In genomic region chr15:64865126-64865997, GRCh38 we compare ENCODE assay signal across 13 cellular contexts. TPM values are rescaled to one million over a fixed set of nuclear protein-coding genes. Genes with fewer than 3 reads are reported as not detected.
DNase-seq lines count a peak whose midpoint lies in the region; ATAC-seq, FAIRE-seq and TF ChIP-seq lines count a peak whose summit lies in the region.
"Had no signal": no experiment of that assay in that cellular context is flagged by ENCODE, and none has a peak within 500 bp of the region (broad histone marks: within the 10 kb centered on the region; RNA-seq: fewer than 3 reads in every experiment).

No MANE protein-coding gene starts in this region.

- no peak overlapping the region for H3K4me3 ChIP-seq in fibroblast of lung (replicated peaks in 1 of 4; ENCODE audit: control extremely low read depth in 1 of 4, insufficient read depth in 1 of 4, low read depth in 3 of 4, low read length in 4 of 4)

- H4K20me1 ChIP-seq in fibroblast of lung (ENCODE audit: control insufficient read depth, extremely low read depth, insufficient read depth, low read length), result no peaks in the 10 kb centered on the region

- H3K9ac ChIP-seq in fibroblast of lung (ENCODE audit: insufficient read depth, low read length), result no peak overlapping the region

- peaks cover 5 to 18% (median 9%) of the 10 kb centered on the region in 3 donors for H3K4me1 Mint-ChIP-seq in IgD-negative memory B cell
- peaks cover 17% of the 10 kb centered on the region for H3K4me1 Mint-ChIP-seq in stimulated activated naive CD8-positive, alpha-beta T cell treated with anti-CD3 and anti-CD28 coated beads, Interleukin-15, amount 100 ng/mL, for 72 hours

- H3K79me2 ChIP-seq in fibroblast of lung (ENCODE audit: control insufficient read depth, insufficient read depth, low read length), result peaks cover 6% of the 10 kb centered on the region

- no peak overlapping the region for H2AFZ ChIP-seq in fibroblast of lung (ENCODE audit: low read length)

- peak overlapping the region; percentile 20 for H3K4me2 ChIP-seq in fibroblast of lung (ENCODE audit: extremely low read depth, insufficient read depth, low read length)

- DNase-seq in GM19239 (ENCODE audit: insufficient read length, low spot score), result no peak
- no peak for DNase-seq in fibroblast of lung (ENCODE audit: low read depth in 2 of 2)
- no peak for DNase-seq in stimulated activated naive CD8-positive, alpha-beta T cell treated with anti-CD3 and anti-CD28 coated beads, Interleukin-15, amount 100 ng/mL, for 72 hours
- DNase-seq in OCI-M2 (lab: John Stamatoyannopoulos, UW; ENCODE audit: unreplicated experiment), result no peak
- DNase-seq in NCI-H2081 treated with DMSO at 0.1 percent for 48 hours (lab: John Stamatoyannopoulos, UW), result no peak
- DNase-seq: MM.1S, NCI-H748 treated with DMSO at 0.1 percent for 48 hours had no signal

- H3K27me3 Mint-ChIP-seq in IgD-negative memory B cell, result no peaks in the 10 kb centered on the region
- no peaks in the 10 kb centered on the region for H3K27me3 Mint-ChIP-seq in stimulated activated naive CD8-positive, alpha-beta T cell treated with anti-CD3 and anti-CD28 coated beads, Interleukin-15, amount 100 ng/mL, for 72 hours

- no peak for TF ChIP-seq CTCF in fibroblast of lung (conservative IDR thresholded peaks at IDR 0.05 in 1 of 2, IDR thresholded peaks at IDR 0.05 in 1 of 2; ENCODE audit: low read depth in 1 of 2, low read length in 2 of 2)

- H3K27me3 ChIP-seq in fibroblast of lung (ENCODE audit: control insufficient read depth, insufficient read depth, low read length), result no peaks in the 10 kb centered on the region

- peak overlapping the region; percentile 76 for H3K27ac ChIP-seq in fibroblast of lung (ENCODE audit: insufficient read depth, low read length)

- H3K36me3 Mint-ChIP-seq in IgD-negative memory B cell, result no peaks in the 10 kb centered on the region

- H3K27ac Mint-ChIP-seq in IgD-negative memory B cell, result peak overlapping the region; percentile 58 to 76 (median 59)
- no peak overlapping the region for H3K27ac Mint-ChIP-seq in stimulated activated naive CD8-positive, alpha-beta T cell treated with anti-CD3 and anti-CD28 coated beads, Interleukin-15, amount 100 ng/mL, for 72 hours

- no peaks in the 10 kb centered on the region for H3K9me3 ChIP-seq in fibroblast of lung (ENCODE audit: control insufficient read depth, insufficient read depth, low read depth, low read length)

- peak; percentile 52 for ATAC-seq in stimulated activated naive CD8-positive, alpha-beta T cell treated with anti-CD3 and anti-CD28 coated beads, Interleukin-15, amount 100 ng/mL, for 72 hours
- ATAC-seq in GM21529 (IDR thresholded peaks at IDR 0.05; ENCODE audit: unreplicated experiment) (no peak), GM18858 (IDR thresholded peaks at IDR 0.05; ENCODE audit: unreplicated experiment) (no peak)

- peak overlapping the region in 1 of 4 donors; percentile 61 for H3K4me3 Mint-ChIP-seq in IgD-negative memory B cell
- H3K4me3 Mint-ChIP-seq in stimulated activated naive CD8-positive, alpha-beta T cell treated with anti-CD3 and anti-CD28 coated beads, Interleukin-15, amount 100 ng/mL, for 72 hours, result no peak overlapping the region

- H3K4me1 ChIP-seq in fibroblast of lung (ENCODE audit: control insufficient read depth, extremely low read depth, insufficient read depth, low read length), result peaks cover 32% of the 10 kb centered on the region

- no peaks in the 10 kb centered on the region for H3K9me3 Mint-ChIP-seq in IgD-negative memory B cell
- no peaks in the 10 kb centered on the region for H3K9me3 Mint-ChIP-seq in stimulated activated naive CD8-positive, alpha-beta T cell treated with anti-CD3 and anti-CD28 coated beads, Interleukin-15, amount 100 ng/mL, for 72 hours
- H3K9me3 Mint-ChIP-seq: neural crest cell had no signal

- FAIRE-seq in GM19239 (lab: Jason Lieb, UNC), result peak; percentile 54
- FAIRE-seq: D721Med, endothelial cell of umbilical vein had no signal

- peaks cover 42% of the 10 kb centered on the region for H3K36me3 ChIP-seq in fibroblast of lung (ENCODE audit: control insufficient read depth, insufficient read depth, low read length)

RNA-seq across cellular contexts. Expression of gene PLEKHO2, which starts 23.6 kb away (rescaled TPM):
- polyA plus RNA-seq in IgD-negative memory B cell (45.1 TPM), fibroblast of lung (39.2 and 78.6 TPM in 2 replicates)
- total RNA-seq in fibroblast of lung, result 70.1 and 163 TPM in 2 replicates
- polyA plus RNA-seq in fibroblast of lung (2012), result 50.1 and 100 TPM in 2 replicates
- 85.7 and 150 TPM in 2 replicates for polyA minus RNA-seq in fibroblast of lung (ENCODE audit: low replicate concordance)

RNA-seq across cellular contexts. Expression of gene PIF1, which starts 39.9 kb away (rescaled TPM):
- polyA plus RNA-seq in IgD-negative memory B cell (2.4 TPM), fibroblast of lung (5.1 and 5.2 TPM in 2 replicates)
- 3.1 and 9.4 TPM in 2 replicates for total RNA-seq in fibroblast of lung
- polyA plus RNA-seq in fibroblast of lung (2012), result 5.1 and 6.2 TPM in 2 replicates
- polyA minus RNA-seq in fibroblast of lung (ENCODE audit: low replicate concordance), result 5.8 and 16.8 TPM in 2 replicates

RNA-seq across cellular contexts. Expression of gene ANKDD1A, which starts 46.3 kb away (rescaled TPM):
- 3.4 TPM for polyA plus RNA-seq in IgD-negative memory B cell
- 6.7 and 13.2 TPM in 2 replicates for total RNA-seq in fibroblast of lung
- polyA plus RNA-seq in fibroblast of lung, result 3.2 and 8.2 TPM in 2 replicates
- polyA plus RNA-seq in fibroblast of lung (2012), result 3.3 and 7.8 TPM in 2 replicates
- 10.6 and 14.5 TPM in 2 replicates for polyA minus RNA-seq in fibroblast of lung (ENCODE audit: low replicate concordance)

Comparison
In these comparisons a context has a peak if more than half of its experiments do, and no peak if none do; other contexts are left out.
1. H3K27ac Mint-ChIP-seq: peak in IgD-negative memory B cell (3 of 3); none in stimulated activated naive CD8-positive, alpha-beta T cell treated with anti-CD3 and anti-CD28 coated beads, Interleukin-15, amount 100 ng/mL, for 72 hours (0 of 2).